Comparison of ENCODE assay signal across 20 cellular contexts in the genomic region with DNA sequence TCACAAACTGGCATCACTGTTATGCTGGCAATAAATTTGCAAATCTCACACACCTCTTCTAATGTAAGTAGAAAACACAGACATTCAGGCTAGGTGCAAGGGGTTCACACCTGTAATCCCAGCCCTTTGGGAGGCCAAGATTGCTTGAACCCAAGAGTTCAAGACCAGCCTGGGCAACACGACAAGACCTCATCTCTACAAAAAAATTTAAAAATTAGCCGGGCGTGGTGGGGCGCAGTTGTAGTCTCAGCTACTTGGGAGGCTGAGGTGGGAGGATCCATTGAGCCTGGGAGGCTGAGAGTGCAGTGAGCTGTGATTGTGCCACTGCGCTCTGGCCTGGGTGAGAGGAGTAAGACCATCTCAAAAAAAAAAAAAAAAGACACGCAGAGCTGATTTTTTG.
"Had no signal": no experiment of that assay in that cellular context is flagged by ENCODE, and none has a peak within 500 bp of the region (broad histone marks: within the 10 kb centered on the region; RNA-seq: fewer than 3 reads in every experiment).

No MANE protein-coding gene starts in this region.

- H3K36me3 Mint-ChIP-seq: mesothelial cell of epicardium had no signal

- DNase-seq: colonic mucosa; cortex of kidney; effector CD8-positive, alpha-beta T cell; effector memory CD8-positive, alpha-beta T cell; endodermal cell; erythroblast; foreskin keratinocyte; heart left ventricle; hippocampal formation; left cardiac atrium; left lung; left ventricle myocardium superior; lower lobe of right lung; mesenchymal stem cell; naive thymus-derived CD4-positive, alpha-beta T cell had no signal

- H3K4me1 ChIP-seq: colonic mucosa, foreskin keratinocyte, gastroesophageal sphincter, left lung, lower lobe of right lung had no signal

- H3K4me1 Mint-ChIP-seq: endodermal cell, mesothelial cell of epicardium had no signal

- H3K27ac Mint-ChIP-seq: dendritic cell treated with granulocyte-macrophage colony-stimulating factor and Interleukin-4, amounts not matched to agents 40 ng/mL and 50 ng/mL, for 4 days; effector memory CD8-positive, alpha-beta T cell; endodermal cell; mesothelial cell of epicardium; naive thymus-derived CD4-positive, alpha-beta T cell had no signal

- H3K27ac ChIP-seq: colonic mucosa, epithelial cell of prostate, foreskin keratinocyte, gastroesophageal sphincter, heart left ventricle, left lung, lower lobe of right lung had no signal

- ATAC-seq: effector memory CD8-positive, alpha-beta T cell; esophagus mucosa; foreskin keratinocyte; gastroesophageal sphincter; heart left ventricle; left cardiac atrium; left lung; left ventricle myocardium superior; lower lobe of right lung; naive thymus-derived CD4-positive, alpha-beta T cell had no signal

- H3K27me3 Mint-ChIP-seq: effector memory CD8-positive, alpha-beta T cell had no signal

- H3K9me3 ChIP-seq: colonic mucosa had no signal

- H3K4me3 Mint-ChIP-seq: dendritic cell treated with granulocyte-macrophage colony-stimulating factor and Interleukin-4, amounts not matched to agents 40 ng/mL and 50 ng/mL, for 4 days; effector memory CD8-positive, alpha-beta T cell; endodermal cell; mesothelial cell of epicardium; naive thymus-derived CD4-positive, alpha-beta T cell had no signal

- H3K4me3 ChIP-seq: colonic mucosa, gastroesophageal sphincter, heart left ventricle, left lung, lower lobe of right lung had no signal

- H3K36me3 ChIP-seq: colonic mucosa, gastroesophageal sphincter, heart left ventricle, left lung, lower lobe of right lung had no signal

- H3K27me3 ChIP-seq: colonic mucosa, foreskin keratinocyte, gastroesophageal sphincter, heart left ventricle, left lung had no signal
